Comparison of ENCODE assay signal across 8 cellular contexts in the genomic region with DNA sequence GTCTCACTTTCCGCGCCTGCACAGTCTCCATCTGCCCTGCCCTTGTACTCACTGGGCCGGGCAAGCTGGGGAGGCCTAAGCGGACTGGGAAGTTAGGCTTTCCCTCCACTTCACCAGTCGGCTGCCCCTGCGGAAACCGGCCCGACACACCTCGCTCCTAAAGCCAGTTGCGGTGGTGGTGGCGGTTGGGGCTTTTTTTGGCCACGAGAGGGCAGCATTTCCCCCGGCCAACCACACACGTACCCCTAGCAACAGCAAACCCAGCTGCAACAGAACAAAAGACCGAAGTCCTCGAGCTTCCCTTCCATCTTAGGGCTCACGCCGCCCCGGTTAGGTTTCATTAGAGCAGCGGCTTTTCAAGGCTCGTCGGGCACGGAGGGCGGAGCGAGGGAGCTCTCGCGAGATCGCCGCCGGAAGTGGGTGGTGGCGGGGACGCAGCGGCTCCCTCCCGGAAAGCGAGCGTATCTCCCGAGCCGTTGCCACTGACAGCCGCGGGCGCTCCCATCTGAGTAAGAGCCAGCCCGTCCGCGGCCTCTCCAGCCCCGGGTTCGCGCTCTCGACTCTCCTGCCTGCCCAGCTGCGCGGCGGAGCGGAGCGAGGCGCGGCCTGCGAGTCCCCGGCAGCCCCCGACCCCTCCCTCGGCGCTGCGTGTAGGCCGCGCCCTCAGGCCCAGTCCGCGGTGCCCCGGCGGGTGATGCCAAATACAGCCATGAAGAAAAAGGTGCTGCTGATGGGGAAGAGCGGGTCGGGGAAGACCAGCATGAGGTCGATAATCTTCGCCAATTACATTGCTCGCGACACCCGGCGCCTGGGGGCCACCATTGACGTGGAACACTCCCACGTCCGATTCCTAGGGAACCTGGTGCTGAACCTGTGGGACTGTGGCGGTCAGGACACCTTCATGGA. TPM values are rescaled to one million over a fixed set of nuclear protein-coding genes. Genes with fewer than 3 reads are reported as not detected.
DNase-seq lines count a peak whose midpoint lies in the region; ATAC-seq and TF ChIP-seq lines count a peak whose summit lies in the region.

RRAGA (plus strand) TSS at position 462 of the 906 bp plus-strand sequence; CDS start at position 695, 233 bp downstream.

- POLR2A ChIA-PET in Panc1 (lab: Charles Lee): no interaction called here

- H2AFZ ChIP-seq in DND-41 (ENCODE audit: low read depth, low read length): peak within 1 kb of the TSS; percentile 98
- H2AFZ ChIP-seq in KMS-11 (ENCODE audit: low read depth): peak within 1 kb of the TSS; percentile 99

- TF ChIP-seq POLR2A in esophagus muscularis mucosa (IDR thresholded peaks at IDR 0.05; ENCODE audit: low read depth): peak; percentile 79

- peak; percentile 84 for TF ChIP-seq CTCF in DND-41 (IDR thresholded peaks at IDR 0.05; ENCODE audit: borderline replicate concordance, extremely low read depth, low read length, poor library complexity, severe bottlenecking)
- TF ChIP-seq CTCF in KMS-11 (conservative IDR thresholded peaks at IDR 0.05; ENCODE audit: low read depth, low read length): peak; percentile 85
- peak; percentile 67 for TF ChIP-seq CTCF in Panc1 (IDR thresholded peaks at IDR 0.05)
- peak; percentile 75 to 88 (median 83) for TF ChIP-seq CTCF in esophagus muscularis mucosa (IDR thresholded peaks at IDR 0.05)

- H3K9me3 ChIP-seq in DND-41 (ENCODE audit: insufficient read depth, low read length, severe bottlenecking): no peaks in the 10 kb centered on the region
- no peaks in the 10 kb centered on the region for H3K9me3 ChIP-seq in Panc1 (ENCODE audit: control insufficient read depth, insufficient read depth, low read depth, low read length)
- H3K9me3 ChIP-seq in esophagus muscularis mucosa: no peaks in the 10 kb centered on the region

- peak within 1 kb of the TSS; percentile 94 for H3K4me3 Mint-ChIP-seq in activated T-cell treated with anti-CD3 and anti-CD28 coated beads, Interleukin-2, amount 50 U/mL, for 4 hours

- ATAC-seq in DND-41 (ENCODE audit: insufficient read depth, low read depth): peak; percentile 90
- ATAC-seq in GM21737 (IDR thresholded peaks at IDR 0.05; ENCODE audit: unreplicated experiment): peak; percentile 85
- ATAC-seq in Panc1: peak; percentile 94
- ATAC-seq in activated T-cell treated with anti-CD3 and anti-CD28 coated beads, Interleukin-2, amount 50 U/mL, for 4 hours: peak; percentile 93 to 94

- 0% methylated on average over 29 of the region's 79 CpGs for WGBS in esophagus muscularis mucosa

- H4K20me1 ChIP-seq in DND-41 (ENCODE audit: insufficient read depth, low read length): peaks cover 13% of the 10 kb centered on the region; the same call in 1 of the 2 replicates
- H4K20me1 ChIP-seq in KMS-11 (ENCODE audit: insufficient read depth): no peaks in the 10 kb centered on the region

- H3K4me3 ChIP-seq in DND-41 (ENCODE audit: low read depth in 1 of 2, low read length in 2 of 2) (peak within 1 kb of the TSS; percentile 75 to 83), KMS-11 (IDR thresholded peaks at IDR 0.05; ENCODE audit: insufficient read depth, low read depth, low read length) (no peak within 1 kb of the TSS), Panc1 (ENCODE audit: low read depth in 2 of 2, low read length in 2 of 2) (peak within 1 kb of the TSS; percentile 67 to 78), esophagus muscularis mucosa (peak within 1 kb of the TSS; percentile 76 to 95 (median 86))

- H3K79me2 ChIP-seq in DND-41 (ENCODE audit: insufficient read depth, low read length) (peaks cover 33% of the 10 kb centered on the region), KMS-11 (ENCODE audit: insufficient read depth, low read depth) (peaks cover 15% of the 10 kb centered on the region; the same call in 1 of the 2 replicates)

- no TSS peak for BruUV-seq in Panc1 (replicated peaks; lab: Mats Ljungman, UMichigan)

- H3K36me3 ChIP-seq in DND-41 (ENCODE audit: insufficient read depth, low read length) (no peaks in the 10 kb centered on the region; the same call in 1 of the 2 replicates), KMS-11 (ENCODE audit: insufficient read depth) (no peaks in the 10 kb centered on the region), Panc1 (ENCODE audit: control insufficient read depth, insufficient read depth, low read length) (no peaks in the 10 kb centered on the region; the same call in 1 of the 2 replicates), esophagus muscularis mucosa (peaks cover 0 to 5% (median 0%) of the 10 kb centered on the region in 4 donors)

- peak within 1 kb of the TSS; percentile 97 for H3K27ac ChIP-seq in DND-41 (ENCODE audit: low read length)
- H3K27ac ChIP-seq in KMS-11: peak within 1 kb of the TSS; percentile 85
- H3K27ac ChIP-seq in Panc1 (ENCODE audit: low read length): peak within 1 kb of the TSS; percentile 82
- peak within 1 kb of the TSS; percentile 92 to 99 (median 96) for H3K27ac ChIP-seq in esophagus muscularis mucosa (replicated peaks in 1 of 4)

- H3K36me3 Mint-ChIP-seq in activated T-cell treated with anti-CD3 and anti-CD28 coated beads, Interleukin-2, amount 50 U/mL, for 4 hours (ENCODE audit: insufficient read depth): peaks cover 19% of the 10 kb centered on the region

- peaks cover 45% of the 10 kb centered on the region for H3K4me1 Mint-ChIP-seq in activated T-cell treated with anti-CD3 and anti-CD28 coated beads, Interleukin-2, amount 50 U/mL, for 4 hours (ENCODE audit: low read depth)

- H3K9ac ChIP-seq in DND-41 (ENCODE audit: low read depth, low read length) (peak within 1 kb of the TSS; percentile 77), KMS-11 (peak within 1 kb of the TSS; percentile 75)

- in situ Hi-C loops in Panc1 (cut with HindIII; ENCODE audit: low pct_unique_long_range_greater_than_20kb, low sequenced_read_pairs): no loop called here

- DNase-seq in DND-41 (peak; percentile 94), Panc1 (ENCODE audit: low read depth, low spot score) (peak; percentile 51), esophagus muscularis mucosa (ENCODE audit: extremely low spot score) (peak; percentile 98), myocyte (ENCODE audit: low read depth) (peak; percentile 97)
- DNase-seq in activated T-cell treated with anti-CD3 and anti-CD28 coated beads, Interleukin-2, amount 50 U/mL, for 4 hours: peak; percentile 93
- peak; percentile 85 to 88 for DNase-seq in stimulated activated CD8-positive, alpha-beta memory T cell treated with anti-CD3 and anti-CD28 coated beads, Interleukin-7, amount 100 ng/mL, for 48 hours (ENCODE audit: extremely low read depth in 1 of 2, low read depth in 1 of 2)

- no peak for TF ChIP-seq EP300 in esophagus muscularis mucosa (IDR thresholded peaks at IDR 0.05)

- H3K4me1 ChIP-seq in DND-41 (ENCODE audit: insufficient read depth, low read length) (peaks cover 37% of the 10 kb centered on the region), KMS-11 (ENCODE audit: low read depth, poor library complexity, severe bottlenecking) (peaks cover 20% of the 10 kb centered on the region), Panc1 (ENCODE audit: control insufficient read depth, insufficient read depth, low read length) (no peaks in the 10 kb centered on the region), esophagus muscularis mucosa (peaks cover 23 to 46% (median 41%) of the 10 kb centered on the region in 4 donors)

- intact Hi-C loops in Panc1 (cut with micrococcal nuclease; ENCODE audit: unreplicated experiment) (no loop called here), esophagus muscularis mucosa (cut with DNase I) (loop anchor here (2.0 to 5.0 kb wide), 3 partner anchors 78 to 408 kb away; partner anchors contain the start of gene PLIN2)

- CTCF ChIA-PET in Panc1 (lab: Charles Lee): interaction anchor here (0.5 to 0.6 kb wide), 2 partner anchors 99 to 326 kb away, joined by 3 to 6 read pairs; no protein-coding TSS in a partner anchor

- no peaks in the 10 kb centered on the region for H3K27me3 ChIP-seq in DND-41 (ENCODE audit: insufficient read depth, low read length, poor library complexity)
- H3K27me3 ChIP-seq in KMS-11 (ENCODE audit: insufficient read depth, low read depth): no peaks in the 10 kb centered on the region
- no peaks in the 10 kb centered on the region for H3K27me3 ChIP-seq in Panc1 (ENCODE audit: control insufficient read depth, insufficient read depth, low read length)
- H3K27me3 ChIP-seq in esophagus muscularis mucosa: no peaks in the 10 kb centered on the region

- no peaks in the 10 kb centered on the region for H3K9me3 Mint-ChIP-seq in activated T-cell treated with anti-CD3 and anti-CD28 coated beads, Interleukin-2, amount 50 U/mL, for 4 hours

- H3K27me3 Mint-ChIP-seq in activated T-cell treated with anti-CD3 and anti-CD28 coated beads, Interleukin-2, amount 50 U/mL, for 4 hours (ENCODE audit: low read depth): no peaks in the 10 kb centered on the region

- H3K4me2 ChIP-seq in DND-41 (ENCODE audit: insufficient read depth, low read length): peak within 1 kb of the TSS; percentile 83
- peak within 1 kb of the TSS; percentile 68 for H3K4me2 ChIP-seq in KMS-11

RNA-seq across cellular contexts. Expression of gene RRAGA, which starts in this region (rescaled TPM):
- total RNA-seq in Panc1 (2021; ENCODE audit: unreplicated experiment) (23.5 TPM), esophagus muscularis mucosa (10 to 100 TPM; 51.0 to 94.3 (median 70.0) TPM), myocyte (42.8 and 54.0 TPM in 2 replicates)
- polyA plus RNA-seq in Panc1 (2012; ENCODE audit: insufficient read length): 26.5 TPM
- total RNA-seq in activated T-cell treated with anti-CD3 and anti-CD28 coated beads, Interleukin-2, amount 50 U/mL, for 4 hours: 10 to 100 TPM; 32.8 to 51.1 (median 40.7) TPM
- 133 TPM for polyA plus RNA-seq in myocyte (2012)
